In genomic region chr1:220062629-220063028, GRCh38 we compare ENCODE assay signal across 27 cellular contexts.
"Had no signal": no experiment of that assay in that cellular context is flagged by ENCODE, and none has a peak within 500 bp of the region (broad histone marks: within the 10 kb centered on the region; RNA-seq: fewer than 3 reads in every experiment).

No MANE protein-coding gene starts in this region.

- H3K9me3 Mint-ChIP-seq: mesothelial cell of epicardium had no signal

- ATAC-seq: esophagus mucosa, gastrocnemius medialis, heart right ventricle, left cardiac atrium, left lung, left ventricle myocardium superior, lower lobe of right lung, mucosa of descending colon had no signal

- H3K4me1 Mint-ChIP-seq: mesothelial cell of epicardium had no signal

- H3K27me3 Mint-ChIP-seq: naive B cell had no signal

- H3K4me3 Mint-ChIP-seq: mesothelial cell of epicardium, naive B cell had no signal

- H3K27ac ChIP-seq: coronary artery, dorsolateral prefrontal cortex, epithelial cell of prostate, esophagus squamous epithelium, gastrocnemius medialis, heart right ventricle, left lung, lower lobe of right lung had no signal

- DNase-seq: dermis blood vessel endothelial cell; dorsolateral prefrontal cortex; effector CD4-positive, alpha-beta T cell; effector memory CD4-positive, alpha-beta T cell; erythroblast; esophagus squamous epithelium; foreskin fibroblast; foreskin melanocyte; gastrocnemius medialis; glutamatergic neuron; head of caudate nucleus; heart right ventricle; hippocampal formation; left cardiac atrium; left lung; left ventricle myocardium superior; lower lobe of right lung; mesenchymal stem cell; mucosa of descending colon; naive B cell had no signal

- H3K4me3 ChIP-seq: coronary artery, dorsolateral prefrontal cortex, esophagus squamous epithelium, gastrocnemius medialis, heart right ventricle, left lung, lower lobe of right lung, mucosa of descending colon had no signal

- FAIRE-seq: colon, islet of Langerhans, keratinocyte had no signal

- H3K4me1 ChIP-seq: esophagus squamous epithelium, gastrocnemius medialis, heart right ventricle, left lung, lower lobe of right lung had no signal

- H3K9me3 ChIP-seq: esophagus squamous epithelium, gastrocnemius medialis, heart right ventricle, left lung, lower lobe of right lung, mucosa of descending colon had no signal

- H3K27ac Mint-ChIP-seq: mesothelial cell of epicardium, naive B cell had no signal

- H3K27me3 ChIP-seq: dorsolateral prefrontal cortex, esophagus squamous epithelium, gastrocnemius medialis, heart right ventricle, left lung had no signal
